21 cellular contexts compared by ENCODE assay signal in genomic region chr12:70417121-70417520, GRCh38.
"Had no signal": no experiment of that assay in that cellular context is flagged by ENCODE, and none has a peak within 500 bp of the region (broad histone marks: within the 10 kb centered on the region; RNA-seq: fewer than 3 reads in every experiment).

No MANE protein-coding gene starts in this region.

- H3K4me1 ChIP-seq: SJSA1 had no signal

- H3K9me3 ChIP-seq: SJSA1 had no signal

- H3K27ac ChIP-seq: SJSA1, SK-N-MC had no signal

- H3K36me3 ChIP-seq: SJSA1 had no signal

- ATAC-seq: HepG2 had no signal

- H3K4me3 ChIP-seq: SJSA1, SK-N-MC had no signal

- H3K27me3 ChIP-seq: SJSA1 had no signal

- DNase-seq: IMR-90, Karpas-422, KG1, MM.1S, NCI-H1092 treated with DMSO at 0.1 percent for 48 hours, NCI-H1436, NCI-H187, NCI-H2029, NCI-H2081 treated with DMSO at 0.1 percent for 48 hours, NCI-H2171, NCI-H226, NCI-H446, NCI-H510A, NCI-H524 treated with DMSO at 0.1 percent for 48 hours, NCI-H748 treated with DMSO at 0.1 percent for 48 hours, Right ventricle myocardium superior, RPMI8226, SIG-M5 had no signal
